9 cellular contexts compared by ENCODE assay signal in the genomic region with DNA sequence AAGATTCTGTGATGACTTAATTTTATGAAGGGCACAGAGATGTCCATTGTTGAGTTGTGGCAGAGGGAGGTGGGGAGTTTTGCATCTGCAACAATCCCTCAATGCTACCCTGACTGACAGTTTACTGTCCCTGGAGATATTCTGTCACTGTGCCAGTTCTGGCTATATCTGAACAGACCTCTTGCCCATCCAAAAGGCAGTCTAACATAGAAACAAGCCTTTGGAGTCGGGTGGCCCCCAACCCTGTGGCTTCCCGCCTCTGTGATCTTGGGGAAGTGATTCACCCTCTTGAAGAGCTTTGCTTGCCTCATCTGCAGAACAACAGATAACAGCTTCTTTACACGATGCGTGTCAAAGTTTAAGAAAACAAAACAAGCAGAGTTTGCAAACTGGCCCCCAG. TPM values are rescaled to one million over a fixed set of nuclear protein-coding genes. Genes with fewer than 3 reads are reported as not detected.
A peak's percentile ranks its signal among the peaks of the same experiment; 100 is the strongest.
DNase-seq lines count a peak whose midpoint lies in the region; ATAC-seq, FAIRE-seq and TF ChIP-seq lines count a peak whose summit lies in the region.
"Had no signal": no experiment of that assay in that cellular context is flagged by ENCODE, and none has a peak within 500 bp of the region (broad histone marks: within the 10 kb centered on the region; RNA-seq: fewer than 3 reads in every experiment).

No MANE protein-coding gene starts in this region.

- peaks cover 6% of the 10 kb centered on the region for H3K79me2 ChIP-seq in HepG2 (ENCODE audit: insufficient read depth, low read length)

- intact Hi-C loops in HepG2 (cut with micrococcal nuclease; ENCODE audit: unreplicated experiment): loop anchor here (5.0 kb wide), 1 partner anchor 122 kb away; the partner anchor contains the start of gene CHMP4B

- H3K27ac Mint-ChIP-seq in chondrocyte (ENCODE audit: unreplicated experiment): no peak overlapping the region

- no peak for TF ChIP-seq POLR2A in HepG2 (IDR thresholded peaks at IDR 0.05; ENCODE audit: insufficient read depth in 1 of 2, low read depth in 2 of 2, low read length in 2 of 2)

- TF ChIP-seq RAD21 in HepG2 (CRISPR knock-in tag; IDR thresholded peaks at IDR 0.05): no peak

- no peaks in the 10 kb centered on the region for H3K27me3 ChIP-seq in HepG2 (ENCODE audit: control insufficient read depth in 1 of 2, insufficient read depth in 2 of 2, low read length in 2 of 2)

- H3K36me3 Mint-ChIP-seq in chondrocyte (ENCODE audit: low read depth): no peaks in the 10 kb centered on the region

- no peak overlapping the region for H3K9ac ChIP-seq in HepG2 (ENCODE audit: insufficient read depth, low read depth, low read length)

- TF ChIP-seq CTCF in HepG2 (CRISPR knock-in tag; IDR thresholded peaks at IDR 0.05) (no peak), chondrocyte (IDR thresholded peaks at IDR 0.05) (no peak)

- in situ Hi-C loops in HepG2 (cut with HindIII; ENCODE audit: extremely low pct_ligation_motif_present, low pct_unique_long_range_greater_than_20kb): no loop called here

- BruUV-seq in HepG2 (replicated peaks; lab: Mats Ljungman, UMichigan): no TSS peak

- H2AFZ ChIP-seq in HepG2 (ENCODE audit: low read length): no peak overlapping the region

- TF ChIP-seq EP300 in HepG2 (IDR thresholded peaks at IDR 0.05; ENCODE audit: low read depth in 2 of 2, low read length in 2 of 2) (peak in 1 of 2 experiments; percentile 76; a peak in 2 of 4 replicates), HepG2 (CRISPR knock-in tag; IDR thresholded peaks at IDR 0.05; ENCODE audit: borderline replicate concordance) (no peak; the same call in 1 of the 2 replicates)

- DNase-seq in CD1c-positive myeloid dendritic cell (ENCODE audit: extremely low spot score) (peak; percentile 52), NOMO-1 treated with dmso at 0.1 percent for 144 hours (lab: John Stamatoyannopoulos, UW; ENCODE audit: unreplicated experiment) (peak; percentile 60), activated T-helper 1 cell treated with Interleukin-2 at 50 U/mL for 16 hours (ENCODE audit: low read depth) (peak; percentile 38), HepG2 (ENCODE audit: low spot score) (peak; percentile 50), NCI-H2196 treated with DMSO at 0.1 percent for 48 hours (lab: John Stamatoyannopoulos, UW; ENCODE audit: unreplicated experiment) (no peak), chondrocyte (ENCODE audit: low spot score) (no peak), NCI-H774 (lab: John Stamatoyannopoulos, UW) (no peak)
- DNase-seq: kidney had no signal

- peaks cover 14% of the 10 kb centered on the region for H3K4me1 Mint-ChIP-seq in chondrocyte (ENCODE audit: low read depth)

- no peaks in the 10 kb centered on the region for H3K36me3 ChIP-seq in HepG2 (replicated peaks in 1 of 2; ENCODE audit: control insufficient read depth in 1 of 2, insufficient read depth in 2 of 2, low read length in 2 of 2)

- no peak overlapping the region for H3K4me3 Mint-ChIP-seq in chondrocyte (ENCODE audit: unreplicated experiment)

- H3K4me2 ChIP-seq in HepG2 (ENCODE audit: low read depth, low read length): peak overlapping the region; percentile 22; the same call in 1 of the 2 replicates

- ATAC-seq in HepG2 (no peak), GM21515 (IDR thresholded peaks at IDR 0.05; ENCODE audit: unreplicated experiment) (no peak)

- H3K27ac ChIP-seq in HepG2 (ENCODE audit: extremely low read length, insufficient read depth, low read length): no peak overlapping the region

- H3K9me3 ChIP-seq in HepG2 (ENCODE audit: low read length): no peaks in the 10 kb centered on the region

- no peaks in the 10 kb centered on the region for H4K20me1 ChIP-seq in HepG2 (ENCODE audit: insufficient read depth, low read length)

- H3K9me3 Mint-ChIP-seq in chondrocyte (ENCODE audit: low read depth): no peaks in the 10 kb centered on the region

- H3K4me1 ChIP-seq in HepG2 (ENCODE audit: insufficient read depth, low read length): peaks cover 79% of the 10 kb centered on the region

- CTCF ChIA-PET in HepG2 (lab: Yijun Ruan, JAX; ENCODE audit: low intra/inter-chr PET ratio, low total read pairs): no interaction called here

- POLR2A ChIA-PET in HepG2 (lab: Yijun Ruan, JAX): interaction anchor here (1.0 kb wide), 1 partner anchor 17 kb away, joined by 3 read pairs; no protein-coding TSS in a partner anchor

- peak; percentile 18 for FAIRE-seq in HepG2 (lab: Jason Lieb, UNC)
- FAIRE-seq: kidney had no signal

- WGBS in HepG2 (ENCODE audit: low lambda C conversion rate): 15% methylated on average over 4 of the region's 4 CpGs

- H3K4me3 ChIP-seq in HepG2 (replicated peaks in 1 of 3; ENCODE audit: insufficient read depth in 1 of 3, low read depth in 2 of 3, low read length in 3 of 3): no peak overlapping the region

- no peaks in the 10 kb centered on the region for H3K27me3 Mint-ChIP-seq in chondrocyte (ENCODE audit: low read depth)

RNA-seq across cellular contexts. Expression of gene E2F1, which starts 3.8 kb away (rescaled TPM):
- total RNA-seq in HepG2 (2016; rRNA removed; fragmentation: Illumina TruSeq; extraction: Trizol) (25.3 and 39.4 TPM in 2 replicates), chondrocyte (7.5 to 17.0 TPM (median 7.6 TPM) in 3 replicates)
- 23.5 and 26.5 TPM in 2 replicates for total RNA-seq in HepG2 (2016; cell fraction: cytosol; rRNA removed; fragmentation: Illumina TruSeq; extraction: Trizol; ENCODE audit: low read depth)
- 22.9 and 41.6 TPM in 2 replicates for total RNA-seq in HepG2 (2016; cell fraction: insoluble cytoplasmic fraction; rRNA removed; fragmentation: Illumina TruSeq; extraction: Trizol)
- 49.7 and 51.9 TPM in 2 replicates for total RNA-seq in HepG2 (2016; cell fraction: membrane; rRNA removed; fragmentation: Illumina TruSeq; extraction: Trizol)
- 29.5 and 34.7 TPM in 2 replicates for total RNA-seq in HepG2 (2016; cell fraction: nucleus; rRNA removed; fragmentation: Illumina TruSeq; extraction: Trizol)
- polyA plus RNA-seq in HepG2 (2011; rRNA removed): 22.5 and 25.5 TPM in 2 replicates
- 14.5 and 25.4 TPM in 2 replicates for polyA plus RNA-seq in HepG2 (2011; cell fraction: cytosol; rRNA removed)
- 50.7 and 66.4 TPM in 2 replicates for polyA plus RNA-seq in HepG2 (2011; cell fraction: nucleus; rRNA removed)
- 14.4 and 23.5 TPM in 2 replicates for polyA plus RNA-seq in HepG2 (2012)
- 39.6 and 41.6 TPM in 2 replicates for polyA plus RNA-seq in HepG2 (2016; cell fraction: cytosol; fragmentation: Illumina TruSeq; extraction: Trizol; ENCODE audit: low read depth)
- 32.3 and 37.3 TPM in 2 replicates for polyA plus RNA-seq in HepG2 (2016; cell fraction: insoluble cytoplasmic fraction; fragmentation: Illumina TruSeq; extraction: Trizol; ENCODE audit: low read depth)
- 56.5 and 59.4 TPM in 2 replicates for polyA plus RNA-seq in HepG2 (2016; cell fraction: membrane; fragmentation: Illumina TruSeq; extraction: Trizol; ENCODE audit: low read depth)
- polyA plus RNA-seq in HepG2 (2016; cell fraction: nucleus; fragmentation: Illumina TruSeq; extraction: Trizol; ENCODE audit: insufficient read depth, low read depth): 97.6 and 106 TPM in 2 replicates
- 35.0 and 64.5 TPM in 2 replicates for polyA minus RNA-seq in HepG2 (2011; rRNA and poly(A)+ RNA removed; ENCODE audit: low replicate concordance)
- 7.4 and 10.7 TPM in 2 replicates for polyA minus RNA-seq in HepG2 (2011; cell fraction: cytosol; rRNA and poly(A)+ RNA removed)
- 8.0 and 10.6 TPM in 2 replicates for polyA minus RNA-seq in HepG2 (2011; cell fraction: nucleus; rRNA and poly(A)+ RNA removed)

RNA-seq across cellular contexts. Expression of gene NECAB3, which starts 15.7 kb away (rescaled TPM):
- 26.4 and 61.5 TPM in 2 replicates for total RNA-seq in HepG2 (2016; rRNA removed; fragmentation: Illumina TruSeq; extraction: Trizol)
- 43.9 and 46.0 TPM in 2 replicates for total RNA-seq in HepG2 (2016; cell fraction: cytosol; rRNA removed; fragmentation: Illumina TruSeq; extraction: Trizol; ENCODE audit: low read depth)
- total RNA-seq in HepG2 (2016; cell fraction: insoluble cytoplasmic fraction; rRNA removed; fragmentation: Illumina TruSeq; extraction: Trizol): 23.2 and 62.1 TPM in 2 replicates
- total RNA-seq in HepG2 (2016; cell fraction: membrane; rRNA removed; fragmentation: Illumina TruSeq; extraction: Trizol): 62.7 and 67.8 TPM in 2 replicates
- 71.4 and 86.1 TPM in 2 replicates for total RNA-seq in HepG2 (2016; cell fraction: nucleus; rRNA removed; fragmentation: Illumina TruSeq; extraction: Trizol)
- polyA plus RNA-seq in HepG2 (2011; rRNA removed): 65.5 and 81.8 TPM in 2 replicates
- 30.3 and 70.4 TPM in 2 replicates for polyA plus RNA-seq in HepG2 (2011; cell fraction: cytosol; rRNA removed)
- 585 and 688 TPM in 2 replicates for polyA plus RNA-seq in HepG2 (2011; cell fraction: nucleus; rRNA removed)
- 32.0 and 41.2 TPM in 2 replicates for polyA plus RNA-seq in HepG2 (2012)
- polyA plus RNA-seq in HepG2 (2016; cell fraction: cytosol; fragmentation: Illumina TruSeq; extraction: Trizol; ENCODE audit: low read depth): 18.6 and 21.1 TPM in 2 replicates
- polyA plus RNA-seq in HepG2 (2016; cell fraction: insoluble cytoplasmic fraction; fragmentation: Illumina TruSeq; extraction: Trizol; ENCODE audit: low read depth): 21.8 and 29.6 TPM in 2 replicates
- polyA plus RNA-seq in HepG2 (2016; cell fraction: membrane; fragmentation: Illumina TruSeq; extraction: Trizol; ENCODE audit: low read depth): 29.2 TPM in 2 replicates
- polyA plus RNA-seq in HepG2 (2016; cell fraction: nucleus; fragmentation: Illumina TruSeq; extraction: Trizol; ENCODE audit: insufficient read depth, low read depth): 161 and 163 TPM in 2 replicates
- 148 and 154 TPM in 2 replicates for polyA minus RNA-seq in HepG2 (2011; rRNA and poly(A)+ RNA removed; ENCODE audit: low replicate concordance)
- 27.1 and 33.2 TPM in 2 replicates for polyA minus RNA-seq in HepG2 (2011; cell fraction: cytosol; rRNA and poly(A)+ RNA removed)
- 103 and 112 TPM in 2 replicates for polyA minus RNA-seq in HepG2 (2011; cell fraction: nucleus; rRNA and poly(A)+ RNA removed)
- total RNA-seq in chondrocyte: 23.5 to 35.5 TPM (median 32.5 TPM) in 3 replicates

RNA-seq across cellular contexts. Expression of gene ACTL10, which starts 23.2 kb away (rescaled TPM):
- total RNA-seq in HepG2 (2016; rRNA removed; fragmentation: Illumina TruSeq; extraction: Trizol) (not detected in 2 replicates), chondrocyte (0.60 to 2.5 TPM (median 2.3 TPM) in 3 replicates)
- not detected in 2 replicates for total RNA-seq in HepG2 (2016; cell fraction: cytosol; rRNA removed; fragmentation: Illumina TruSeq; extraction: Trizol; ENCODE audit: low read depth)
- total RNA-seq in HepG2 (2016; cell fraction: insoluble cytoplasmic fraction; rRNA removed; fragmentation: Illumina TruSeq; extraction: Trizol): not detected in 2 replicates
- total RNA-seq in HepG2 (2016; cell fraction: membrane; rRNA removed; fragmentation: Illumina TruSeq; extraction: Trizol): not detected in 2 replicates
- total RNA-seq in HepG2 (2016; cell fraction: nucleus; rRNA removed; fragmentation: Illumina TruSeq; extraction: Trizol): not detected in 2 replicates
- not detected in 2 replicates for polyA plus RNA-seq in HepG2 (2011; rRNA removed)
- polyA plus RNA-seq in HepG2 (2011; cell fraction: cytosol; rRNA removed): not detected in 2 replicates
- polyA plus RNA-seq in HepG2 (2011; cell fraction: nucleus; rRNA removed): not detected in 2 replicates
- polyA plus RNA-seq in HepG2 (2012): 0.11 and 0.12 TPM in 2 replicates
- not detected in 2 replicates for polyA plus RNA-seq in HepG2 (2016; cell fraction: cytosol; fragmentation: Illumina TruSeq; extraction: Trizol; ENCODE audit: low read depth)
- polyA plus RNA-seq in HepG2 (2016; cell fraction: insoluble cytoplasmic fraction; fragmentation: Illumina TruSeq; extraction: Trizol; ENCODE audit: low read depth): not detected in 2 replicates
- polyA plus RNA-seq in HepG2 (2016; cell fraction: membrane; fragmentation: Illumina TruSeq; extraction: Trizol; ENCODE audit: low read depth): not detected in 2 replicates
- polyA plus RNA-seq in HepG2 (2016; cell fraction: nucleus; fragmentation: Illumina TruSeq; extraction: Trizol; ENCODE audit: insufficient read depth, low read depth): not detected in 2 replicates
- polyA minus RNA-seq in HepG2 (2011; rRNA and poly(A)+ RNA removed; ENCODE audit: low replicate concordance): 0.12 and 3.5 TPM in 2 replicates
- polyA minus RNA-seq in HepG2 (2011; cell fraction: cytosol; rRNA and poly(A)+ RNA removed): not detected in 2 replicates
- polyA minus RNA-seq in HepG2 (2011; cell fraction: nucleus; rRNA and poly(A)+ RNA removed): not detected in 2 replicates

RNA-seq across cellular contexts. Expression of gene C20orf144, which starts 27.8 kb away (rescaled TPM):
- total RNA-seq in HepG2 (2016; rRNA removed; fragmentation: Illumina TruSeq; extraction: Trizol) (0.09 and 0.14 TPM in 2 replicates), chondrocyte (0.10 to 0.17 TPM in 2 of 3 replicates, not detected in the other)
- 0.30 and 0.35 TPM in 2 replicates for total RNA-seq in HepG2 (2016; cell fraction: cytosol; rRNA removed; fragmentation: Illumina TruSeq; extraction: Trizol; ENCODE audit: low read depth)
- total RNA-seq in HepG2 (2016; cell fraction: insoluble cytoplasmic fraction; rRNA removed; fragmentation: Illumina TruSeq; extraction: Trizol): 0.11 TPM in 1 of 2 replicates, not detected in the other
- 0.37 and 0.38 TPM in 2 replicates for total RNA-seq in HepG2 (2016; cell fraction: membrane; rRNA removed; fragmentation: Illumina TruSeq; extraction: Trizol)
- 0.31 and 0.37 TPM in 2 replicates for total RNA-seq in HepG2 (2016; cell fraction: nucleus; rRNA removed; fragmentation: Illumina TruSeq; extraction: Trizol)
- polyA plus RNA-seq in HepG2 (2011; rRNA removed): 0.16 TPM in 2 replicates
- 0.17 and 0.29 TPM in 2 replicates for polyA plus RNA-seq in HepG2 (2011; cell fraction: cytosol; rRNA removed)
- polyA plus RNA-seq in HepG2 (2011; cell fraction: nucleus; rRNA removed): 0.18 and 0.24 TPM in 2 replicates
- polyA plus RNA-seq in HepG2 (2012): 0.21 and 0.32 TPM in 2 replicates
- 0.12 and 0.15 TPM in 2 replicates for polyA plus RNA-seq in HepG2 (2016; cell fraction: cytosol; fragmentation: Illumina TruSeq; extraction: Trizol; ENCODE audit: low read depth)
- 0.20 and 0.21 TPM in 2 replicates for polyA plus RNA-seq in HepG2 (2016; cell fraction: insoluble cytoplasmic fraction; fragmentation: Illumina TruSeq; extraction: Trizol; ENCODE audit: low read depth)
- polyA plus RNA-seq in HepG2 (2016; cell fraction: membrane; fragmentation: Illumina TruSeq; extraction: Trizol; ENCODE audit: low read depth): 0.27 and 0.39 TPM in 2 replicates
- not detected in 2 replicates for polyA plus RNA-seq in HepG2 (2016; cell fraction: nucleus; fragmentation: Illumina TruSeq; extraction: Trizol; ENCODE audit: insufficient read depth, low read depth)
- 0.58 TPM in 1 of 2 replicates, not detected in the other for polyA minus RNA-seq in HepG2 (2011; rRNA and poly(A)+ RNA removed; ENCODE audit: low replicate concordance)
- not detected in 2 replicates for polyA minus RNA-seq in HepG2 (2011; cell fraction: cytosol; rRNA and poly(A)+ RNA removed)
- polyA minus RNA-seq in HepG2 (2011; cell fraction: nucleus; rRNA and poly(A)+ RNA removed): 0.26 TPM in 1 of 2 replicates, not detected in the other

RNA-seq across cellular contexts. Expression of gene PXMP4, which starts 30.1 kb away (rescaled TPM):
- not detected in 2 replicates for total RNA-seq in HepG2 (2016; rRNA removed; fragmentation: Illumina TruSeq; extraction: Trizol)
- not detected in 2 replicates for total RNA-seq in HepG2 (2016; cell fraction: cytosol; rRNA removed; fragmentation: Illumina TruSeq; extraction: Trizol; ENCODE audit: low read depth)
- total RNA-seq in HepG2 (2016; cell fraction: insoluble cytoplasmic fraction; rRNA removed; fragmentation: Illumina TruSeq; extraction: Trizol): not detected in 2 replicates
- not detected in 2 replicates for total RNA-seq in HepG2 (2016; cell fraction: membrane; rRNA removed; fragmentation: Illumina TruSeq; extraction: Trizol)
- total RNA-seq in HepG2 (2016; cell fraction: nucleus; rRNA removed; fragmentation: Illumina TruSeq; extraction: Trizol): not detected in 2 replicates
- polyA plus RNA-seq in HepG2 (2011; rRNA removed): not detected in 2 replicates
- 0.01 TPM in 1 of 2 replicates, not detected in the other for polyA plus RNA-seq in HepG2 (2011; cell fraction: cytosol; rRNA removed)
- polyA plus RNA-seq in HepG2 (2011; cell fraction: nucleus; rRNA removed): not detected in 2 replicates
- polyA plus RNA-seq in HepG2 (2012): 0.07 TPM in 1 of 2 replicates, not detected in the other
- not detected in 2 replicates for polyA plus RNA-seq in HepG2 (2016; cell fraction: cytosol; fragmentation: Illumina TruSeq; extraction: Trizol; ENCODE audit: low read depth)
- polyA plus RNA-seq in HepG2 (2016; cell fraction: insoluble cytoplasmic fraction; fragmentation: Illumina TruSeq; extraction: Trizol; ENCODE audit: low read depth): not detected in 2 replicates
- not detected in 2 replicates for polyA plus RNA-seq in HepG2 (2016; cell fraction: membrane; fragmentation: Illumina TruSeq; extraction: Trizol; ENCODE audit: low read depth)
- not detected in 2 replicates for polyA plus RNA-seq in HepG2 (2016; cell fraction: nucleus; fragmentation: Illumina TruSeq; extraction: Trizol; ENCODE audit: insufficient read depth, low read depth)
- polyA minus RNA-seq in HepG2 (2011; rRNA and poly(A)+ RNA removed; ENCODE audit: low replicate concordance): 0.20 and 11.4 TPM in 2 replicates
- polyA minus RNA-seq in HepG2 (2011; cell fraction: cytosol; rRNA and poly(A)+ RNA removed): not detected in 2 replicates
- not detected in 2 replicates for polyA minus RNA-seq in HepG2 (2011; cell fraction: nucleus; rRNA and poly(A)+ RNA removed)
- total RNA-seq in chondrocyte: 4.9 to 6.7 TPM (median 6.4 TPM) in 3 replicates

Comparison
In these comparisons a context has a peak if more than half of its experiments do, and no peak if none do; other contexts are left out.
1. DNase-seq: peak in CD1c-positive myeloid dendritic cell (single experiment), NOMO-1 treated with dmso at 0.1 percent for 144 hours (single experiment), activated T-helper 1 cell treated with Interleukin-2 at 50 U/mL for 16 hours (single experiment) and HepG2 (single experiment); none in NCI-H2196 treated with DMSO at 0.1 percent for 48 hours (single experiment), chondrocyte (single experiment) and NCI-H774 (single experiment).